8 cellular contexts compared by ENCODE assay signal in genomic region chr5:5995819-5996218, GRCh38.
"Had no signal": no experiment of that assay in that cellular context is flagged by ENCODE, and none has a peak within 500 bp of the region (broad histone marks: within the 10 kb centered on the region; RNA-seq: fewer than 3 reads in every experiment).

No MANE protein-coding gene starts in this region.

- H3K4me3 ChIP-seq: GM12878 had no signal

- FAIRE-seq: G401.6, GM12878, GM12891, GM12892, GM18507, GM19239 had no signal

- ATAC-seq: GM12878 had no signal

- DNase-seq: GDM1, GF-D8 had no signal
